Comparison of ENCODE assay signal across 21 cellular contexts in the genomic region with DNA sequence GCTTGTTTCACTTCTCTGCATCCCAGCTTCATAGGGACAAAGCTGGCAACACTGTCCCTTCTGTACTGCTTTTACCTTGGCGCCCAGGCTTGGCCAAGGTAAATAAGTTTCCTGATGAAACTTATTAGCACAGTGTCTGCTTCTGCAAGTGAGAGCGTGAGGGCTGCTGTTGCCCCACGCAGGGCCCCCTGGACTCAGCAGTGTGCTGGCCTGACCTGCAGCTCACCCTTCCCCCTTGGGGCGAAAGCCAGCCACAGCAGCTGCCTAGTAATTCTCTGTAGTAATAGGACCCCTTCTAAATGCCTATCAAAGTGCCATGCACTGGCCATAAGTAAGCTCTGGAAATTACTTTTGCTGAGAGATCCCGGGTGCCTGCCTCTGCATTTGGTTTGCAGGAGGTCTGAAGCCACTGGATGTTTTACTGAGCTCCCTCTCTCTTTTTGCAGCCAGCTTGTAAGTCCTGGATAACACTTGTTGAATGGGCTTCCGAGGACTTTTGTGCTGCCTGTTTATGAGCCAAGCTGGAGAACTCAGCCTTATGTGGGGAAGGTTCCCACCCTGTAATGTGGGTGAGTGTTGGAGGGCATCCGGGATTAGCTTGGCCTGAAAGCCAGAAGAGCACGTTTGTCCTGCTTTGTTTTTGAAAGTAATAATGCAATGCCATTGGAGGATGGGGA.
DNase-seq lines count a peak whose midpoint lies in the region; ATAC-seq and TF ChIP-seq lines count a peak whose summit lies in the region.
"Had no signal": no experiment of that assay in that cellular context is flagged by ENCODE, and none has a peak within 500 bp of the region (broad histone marks: within the 10 kb centered on the region; RNA-seq: fewer than 3 reads in every experiment).

No MANE protein-coding gene starts in this region.

- H3K27me3 ChIP-seq in NT2/D1 (ENCODE audit: insufficient read depth, insufficient read length) (no peaks in the 10 kb centered on the region), tibial artery (no peaks in the 10 kb centered on the region)
- H3K27me3 ChIP-seq: pancreas, stomach had no signal

- H3K36me3 ChIP-seq in NT2/D1 (ENCODE audit: insufficient read depth, insufficient read length, low read length) (no peaks in the 10 kb centered on the region), tibial artery (no peaks in the 10 kb centered on the region)
- H3K36me3 ChIP-seq: pancreas, stomach had no signal

- peak; percentile 16 for TF ChIP-seq CTCF in chondrocyte (IDR thresholded peaks at IDR 0.05)
- no peak for TF ChIP-seq CTCF in mesothelial cell of epicardium (IDR thresholded peaks at IDR 0.05; ENCODE audit: unreplicated experiment)
- TF ChIP-seq CTCF in tibial artery (IDR thresholded peaks at IDR 0.05) = no peak

- intact Hi-C loops in tibial artery (cut with DNase I; ENCODE audit: low total_unique reads) = no loop called here

- no peak overlapping the region for H3K9ac ChIP-seq in NT2/D1 (ENCODE audit: insufficient read length, low read depth)

- H3K27ac Mint-ChIP-seq in chondrocyte (ENCODE audit: unreplicated experiment) (no peak overlapping the region), mesothelial cell of epicardium (peak overlapping the region; percentile 27)
- H3K27ac Mint-ChIP-seq in stimulated activated memory B cell treated with anti-CD40 and anti-IgM and Interleukin-4, amounts not matched to agents 10 μg/mL and 1 μg/mL and 100 μg/mL, for 72 hours = no peak overlapping the region
- H3K27ac Mint-ChIP-seq: activated naive CD8-positive, alpha-beta T cell treated with anti-CD3 and anti-CD28 coated beads, Interleukin-2, amount 10 ng/mL, durations not matched to agents 7 days and 5 days; activated T-helper 2 cell treated with anti-CD3 and anti-CD28 coated beads, Interferon-gamma antibody, Interleukin-2, Interleukin-4, amounts not matched to agents 10 μg/mL and 5 μg/mL and 100 μg/mL, durations not matched to agents 14 hours and 24 hours and 36 hours had no signal

- no peaks in the 10 kb centered on the region for H3K36me3 Mint-ChIP-seq in chondrocyte (ENCODE audit: low read depth)
- no peaks in the 10 kb centered on the region for H3K36me3 Mint-ChIP-seq in mesothelial cell of epicardium
- H3K36me3 Mint-ChIP-seq in stimulated activated memory B cell treated with anti-CD40 and anti-IgM and Interleukin-4, amounts not matched to agents 10 μg/mL and 1 μg/mL and 100 μg/mL, for 72 hours = no peaks in the 10 kb centered on the region
- H3K36me3 Mint-ChIP-seq: activated naive CD8-positive, alpha-beta T cell treated with anti-CD3 and anti-CD28 coated beads, Interleukin-2, amount 10 ng/mL, durations not matched to agents 7 days and 5 days had no signal

- H3K27ac ChIP-seq in tibial artery = peak overlapping the region; percentile 18 to 48
- H3K27ac ChIP-seq: coronary artery, pancreas, stomach had no signal

- DNase-seq in NT2/D1 (ENCODE audit: low read depth, low spot score) = peak; percentile 18
- DNase-seq in chondrocyte (ENCODE audit: low spot score) = no peak
- DNase-seq in mesothelial cell of epicardium (ENCODE audit: low spot score in 2 of 2, unreplicated experiment in 2 of 2) = no peak
- no peak for DNase-seq in tibial artery
- no peak for DNase-seq in GOT3 (lab: John Stamatoyannopoulos, UW)
- no peak for DNase-seq in NCI-H187 treated with DMSO at 0.1 percent for 48 hours (lab: John Stamatoyannopoulos, UW)
- DNase-seq: activated CD8-positive, alpha-beta memory T cell treated with anti-CD3 and anti-CD28 coated beads, Interleukin-2, amount 50 U/mL, for 4 hours; activated naive CD8-positive, alpha-beta T cell treated with anti-CD3 and anti-CD28 coated beads, Interleukin-2, amount 10 ng/mL, durations not matched to agents 7 days and 5 days; DMS79; HCEC 1CT; NCI-H524 treated with DMSO at 0.1 percent for 48 hours; pancreas; stimulated activated CD4-positive, alpha-beta T cell treated with anti-CD3 and anti-CD28 coated beads, Interleukin-4, amount 100 ng/mL, for 1 hour; stomach; T-helper 1 cell; trophoblast cell had no signal

- H3K9me3 ChIP-seq in NT2/D1 (ENCODE audit: insufficient read depth, low read length) = no peaks in the 10 kb centered on the region
- no peaks in the 10 kb centered on the region for H3K9me3 ChIP-seq in tibial artery
- H3K9me3 ChIP-seq: pancreas, stomach had no signal

- H3K4me3 ChIP-seq in NT2/D1 (ENCODE audit: insufficient read length, low read depth) (no peak overlapping the region), tibial artery (no peak overlapping the region)
- H3K4me3 ChIP-seq: coronary artery, lung, pancreas, skin epidermis, stomach had no signal

- H3K4me1 Mint-ChIP-seq in chondrocyte (ENCODE audit: low read depth) (peaks cover 13% of the 10 kb centered on the region), mesothelial cell of epicardium (peaks cover 52% of the 10 kb centered on the region)
- H3K4me1 Mint-ChIP-seq in stimulated activated memory B cell treated with anti-CD40 and anti-IgM and Interleukin-4, amounts not matched to agents 10 μg/mL and 1 μg/mL and 100 μg/mL, for 72 hours = no peaks in the 10 kb centered on the region
- H3K4me1 Mint-ChIP-seq: activated naive CD8-positive, alpha-beta T cell treated with anti-CD3 and anti-CD28 coated beads, Interleukin-2, amount 10 ng/mL, durations not matched to agents 7 days and 5 days had no signal

- H3K4me3 Mint-ChIP-seq in chondrocyte (ENCODE audit: unreplicated experiment) (no peak overlapping the region), mesothelial cell of epicardium (no peak overlapping the region)
- no peak overlapping the region for H3K4me3 Mint-ChIP-seq in stimulated activated memory B cell treated with anti-CD40 and anti-IgM and Interleukin-4, amounts not matched to agents 10 μg/mL and 1 μg/mL and 100 μg/mL, for 72 hours
- H3K4me3 Mint-ChIP-seq: activated naive CD8-positive, alpha-beta T cell treated with anti-CD3 and anti-CD28 coated beads, Interleukin-2, amount 10 ng/mL, durations not matched to agents 7 days and 5 days had no signal

- H3K27me3 Mint-ChIP-seq in chondrocyte (ENCODE audit: low read depth) = no peaks in the 10 kb centered on the region
- no peaks in the 10 kb centered on the region for H3K27me3 Mint-ChIP-seq in mesothelial cell of epicardium (ENCODE audit: low read depth)
- peaks cover 9% of the 10 kb centered on the region for H3K27me3 Mint-ChIP-seq in stimulated activated memory B cell treated with anti-CD40 and anti-IgM and Interleukin-4, amounts not matched to agents 10 μg/mL and 1 μg/mL and 100 μg/mL, for 72 hours

- ATAC-seq in stimulated activated memory B cell treated with anti-CD40 and anti-IgM and Interleukin-4, amounts not matched to agents 10 μg/mL and 1 μg/mL and 100 μg/mL, for 72 hours = no peak
- ATAC-seq: pancreas had no signal

- H3K9me3 Mint-ChIP-seq in chondrocyte (ENCODE audit: low read depth) (no peaks in the 10 kb centered on the region), mesothelial cell of epicardium (no peaks in the 10 kb centered on the region)
- H3K9me3 Mint-ChIP-seq in stimulated activated memory B cell treated with anti-CD40 and anti-IgM and Interleukin-4, amounts not matched to agents 10 μg/mL and 1 μg/mL and 100 μg/mL, for 72 hours = no peaks in the 10 kb centered on the region
- H3K9me3 Mint-ChIP-seq: activated naive CD8-positive, alpha-beta T cell treated with anti-CD3 and anti-CD28 coated beads, Interleukin-2, amount 10 ng/mL, durations not matched to agents 7 days and 5 days; activated T-helper 2 cell treated with anti-CD3 and anti-CD28 coated beads, Interferon-gamma antibody, Interleukin-2, Interleukin-4, amounts not matched to agents 10 μg/mL and 5 μg/mL and 100 μg/mL, durations not matched to agents 14 hours and 24 hours and 36 hours had no signal

- H3K4me1 ChIP-seq in NT2/D1 (ENCODE audit: insufficient read depth, insufficient read length) (peaks cover 4% of the 10 kb centered on the region), tibial artery (peaks cover 0 to 60% (median 28%) of the 10 kb centered on the region in 4 donors)
- H3K4me1 ChIP-seq: pancreas had no signal
